ENCODE assay signal across 25 cellular contexts in the genomic region with DNA sequence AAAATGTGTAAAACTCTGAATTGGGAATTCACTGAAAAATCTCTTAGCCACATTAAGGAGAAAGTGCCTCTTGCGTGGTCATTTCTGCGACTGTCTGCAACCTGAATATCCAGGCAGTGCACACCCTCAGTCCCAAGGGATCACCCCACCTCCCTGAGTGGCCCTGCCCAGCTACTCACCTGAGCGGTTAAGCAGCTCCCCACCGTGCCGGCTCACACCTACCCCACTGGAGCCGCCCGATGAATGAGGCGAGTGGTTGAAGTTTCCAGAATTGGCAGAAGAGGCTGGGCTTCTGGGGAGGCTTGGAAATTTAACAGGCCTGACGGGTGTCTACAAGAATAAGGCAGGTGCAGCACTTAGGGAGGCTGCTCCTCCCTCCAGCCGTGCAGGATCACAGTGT. TPM values are rescaled to one million over a fixed set of nuclear protein-coding genes. Genes with fewer than 3 reads are reported as not detected.
"Had no signal": no experiment of that assay in that cellular context is flagged by ENCODE, and none has a peak within 500 bp of the region (broad histone marks: within the 10 kb centered on the region; RNA-seq: fewer than 3 reads in every experiment).

No MANE protein-coding gene starts in this region.

- H3K36me3 ChIP-seq: neural progenitor cell, neutrophil, prostate gland had no signal

- H3K27ac ChIP-seq: neural progenitor cell, neutrophil, pancreas, prostate gland, right lobe of liver, sigmoid colon, stomach, thoracic aorta, thyroid gland, tibial nerve, upper lobe of left lung, vagina had no signal

- ATAC-seq: natural killer cell; pancreas; right cardiac atrium; right lobe of liver; stimulated activated effector memory CD8-positive, alpha-beta T cell treated with anti-CD3 and anti-CD28 coated beads, Interleukin-12 subunit alpha, Interleukin-12 subunit beta, amount 100 ng/mL, for 72 hours; stimulated activated naive B cell treated with anti-CD40 and anti-IgM and Interleukin-4, amounts not matched to agents 10 μg/mL and 1 μg/mL and 100 μg/mL, for 72 hours had no signal

- H3K9me3 ChIP-seq: neutrophil, pancreas, prostate gland, right lobe of liver, sigmoid colon, stomach, thoracic aorta, thyroid gland, tibial nerve, upper lobe of left lung, vagina had no signal

- DNase-seq: natural killer cell; nucleus accumbens; pancreas; right cardiac atrium; right lobe of liver; sigmoid colon; small intestine; stimulated activated CD4-positive, alpha-beta T cell treated with anti-CD3 and anti-CD28 coated beads, Interleukin-15, amount 100 ng/mL, for 24 hours; stimulated activated CD4-positive, alpha-beta T cell treated with anti-CD3 and anti-CD28 coated beads, Interleukin-2, amount 100 ng/mL, for 24 hours; stimulated activated CD4-positive, alpha-beta T cell treated with anti-CD3 and anti-CD28 coated beads, Interleukin-2, amount 100 ng/mL, for 48 hours; stimulated activated CD4-positive, alpha-beta T cell treated with anti-CD3 and anti-CD28 coated beads, Interleukin-4, amount 100 ng/mL, for 24 hours; stimulated activated naive B cell treated with anti-CD40 and anti-IgM and Interleukin-4, amounts not matched to agents 10 μg/mL and 1 μg/mL and 100 μg/mL, for 72 hours; stimulated activated naive CD4-positive, alpha-beta T cell treated with Interleukin-2 at 50 U/mL for 16 hours; stomach; thyroid gland; trophoblast cell had no signal

- H3K27me3 ChIP-seq: neural progenitor cell, pancreas, right lobe of liver, sigmoid colon, stomach, thyroid gland, tibial nerve, upper lobe of left lung, vagina had no signal

- H3K4me2 ChIP-seq: neural progenitor cell had no signal

- H2AFZ ChIP-seq: neural progenitor cell had no signal

- H3K4me3 ChIP-seq: neural progenitor cell, pancreas, prostate gland, right lobe of liver, sigmoid colon, stomach, thoracic aorta, thyroid gland, tibial nerve, upper lobe of left lung, vagina had no signal

- H3K9ac ChIP-seq: neural progenitor cell had no signal

- H3K4me1 ChIP-seq: neural progenitor cell, pancreas, prostate gland, right lobe of liver, sigmoid colon, stomach, thyroid gland, tibial nerve, upper lobe of left lung, vagina had no signal

RNA-seq across cellular contexts. Expression of gene GALNT12, which starts 36.8 kb away (rescaled TPM):
- total RNA-seq: osteocyte had no signal
